ENCODE assay signal across 13 cellular contexts in the genomic region with DNA sequence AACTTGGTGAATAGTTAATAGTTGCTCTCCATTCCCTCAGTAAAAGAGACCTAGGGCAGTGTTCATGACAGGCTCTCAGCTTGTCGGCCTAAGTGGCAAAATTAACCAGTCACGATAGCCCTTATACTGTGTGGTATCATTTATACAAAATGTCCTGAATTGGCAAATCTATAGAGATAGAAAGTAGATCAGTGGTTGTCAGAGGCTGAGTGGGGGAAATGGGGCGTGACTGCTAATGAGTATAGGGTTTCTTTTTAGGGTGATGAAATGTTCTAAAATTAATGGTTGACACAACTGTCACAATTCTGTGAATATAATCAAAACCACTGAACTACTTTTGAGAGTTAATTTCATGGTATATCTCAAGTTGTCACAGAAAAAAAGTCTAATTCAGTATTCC.
"Had no signal": no experiment of that assay in that cellular context is flagged by ENCODE, and none has a peak within 500 bp of the region (broad histone marks: within the 10 kb centered on the region; RNA-seq: fewer than 3 reads in every experiment).

No MANE protein-coding gene starts in this region.

- H3K36me3 ChIP-seq: cardiac muscle cell had no signal

- ATAC-seq: activated CD8-positive, alpha-beta memory T cell treated with anti-CD3 and anti-CD28 coated beads, Interleukin-2, amount 10 ng/mL, durations not matched to agents 7 days and 5 days; left cardiac atrium had no signal

- DNase-seq: activated B cell treated with CpG ODN at 0.5 μM for 24 hours; activated CD4-positive, alpha-beta T cell treated with anti-CD3 and anti-CD28 coated beads, Interleukin-2, amount 50 U/mL, for 4 hours; activated CD8-positive, alpha-beta memory T cell treated with anti-CD3 and anti-CD28 coated beads, Interleukin-2, amount 10 ng/mL, durations not matched to agents 7 days and 5 days; activated effector memory CD4-positive, alpha-beta T cell treated with anti-CD3 and anti-CD28 coated beads, Interleukin-2, amount 50 U/mL, for 16 hours; activated T-cell treated with anti-CD3 and anti-CD28 coated beads, Interleukin-2, amount 50 U/mL, for 24 hours; left cardiac atrium; nephron progenitor cell; stimulated activated CD4-positive, alpha-beta T cell treated with anti-CD3 and anti-CD28 coated beads, Interleukin-4, amount 100 ng/mL, for 4 hours; stomach; T-helper 2 cell had no signal

- H3K4me3 ChIP-seq: cardiac muscle cell, esophagus muscularis mucosa, skin epidermis, stomach had no signal

- H3K4me3 Mint-ChIP-seq: activated B cell treated with CpG ODN at 0.5 μM for 24 hours; activated CD8-positive, alpha-beta memory T cell treated with anti-CD3 and anti-CD28 coated beads, Interleukin-2, amount 10 ng/mL, durations not matched to agents 7 days and 5 days; activated T-cell treated with anti-CD3 and anti-CD28 coated beads, Interleukin-2, amount 50 U/mL, for 24 hours; nephron progenitor cell had no signal

- H3K27me3 Mint-ChIP-seq: activated B cell treated with CpG ODN at 0.5 μM for 24 hours; activated CD8-positive, alpha-beta memory T cell treated with anti-CD3 and anti-CD28 coated beads, Interleukin-2, amount 10 ng/mL, durations not matched to agents 7 days and 5 days; activated T-cell treated with anti-CD3 and anti-CD28 coated beads, Interleukin-2, amount 50 U/mL, for 24 hours had no signal

- H3K27ac Mint-ChIP-seq: activated B cell treated with CpG ODN at 0.5 μM for 24 hours; activated CD8-positive, alpha-beta memory T cell treated with anti-CD3 and anti-CD28 coated beads, Interleukin-2, amount 10 ng/mL, durations not matched to agents 7 days and 5 days; activated T-cell treated with anti-CD3 and anti-CD28 coated beads, Interleukin-2, amount 50 U/mL, for 24 hours had no signal

- H3K27me3 ChIP-seq: cardiac muscle cell, esophagus muscularis mucosa, stomach had no signal

- H3K9me3 ChIP-seq: esophagus muscularis mucosa, stomach had no signal

- H3K27ac ChIP-seq: cardiac muscle cell, esophagus muscularis mucosa, skin epidermis, stomach had no signal

- H3K9me3 Mint-ChIP-seq: activated B cell treated with CpG ODN at 0.5 μM for 24 hours; activated T-cell treated with anti-CD3 and anti-CD28 coated beads, Interleukin-2, amount 50 U/mL, for 24 hours; nephron progenitor cell had no signal
